ENCODE assay signal across 16 cellular contexts in genomic region chr10:62760401-62760800, GRCh38. TPM values are rescaled to one million over a fixed set of nuclear protein-coding genes. Genes with fewer than 3 reads are reported as not detected.
A peak's percentile ranks its signal among the peaks of the same experiment; 100 is the strongest.
DNase-seq lines count a peak whose midpoint lies in the region; ATAC-seq and TF ChIP-seq lines count a peak whose summit lies in the region.
"Had no signal": no experiment of that assay in that cellular context is flagged by ENCODE, and none has a peak within 500 bp of the region (broad histone marks: within the 10 kb centered on the region; RNA-seq: fewer than 3 reads in every experiment).

No MANE protein-coding gene starts in this region.

- DNase-seq in KG1 (lab: John Stamatoyannopoulos, UW) (peak; percentile 15), lung (ENCODE audit: low spot score) (no peak), globus pallidus (ENCODE audit: low spot score) (no peak)
- DNase-seq in activated CD4-positive, alpha-beta T cell treated with anti-CD3 and anti-CD28 coated beads for 1 hour: no peak
- DNase-seq: DND-41; mammary epithelial cell; SK-N-SH; stimulated activated CD4-positive, alpha-beta T cell treated with anti-CD3 and anti-CD28 coated beads, Interleukin-1b, Interleukin-23, amount 100 ng/mL, for 48 hours; stimulated activated CD8-positive, alpha-beta memory T cell treated with anti-CD3 and anti-CD28 coated beads, Interleukin-4, amount 100 ng/mL, for 48 hours had no signal

- H3K27ac ChIP-seq in lung (ENCODE audit: low read depth in 1 of 2, low read length in 1 of 2) (peak overlapping the region in 1 of 2 donors; percentile 49), skeletal muscle tissue (ENCODE audit: low read depth, low read length) (peak overlapping the region; percentile 79)
- H3K27ac ChIP-seq: cardiac muscle cell had no signal

- no peak for TF ChIP-seq CTCF in lung (IDR thresholded peaks at IDR 0.05; ENCODE audit: control extremely low read depth, extremely low read depth)

- H3K9me3 ChIP-seq in lung (ENCODE audit: control insufficient read depth in 2 of 2, insufficient read depth in 1 of 2, low read length in 1 of 2) (no peaks in the 10 kb centered on the region), skeletal muscle tissue (ENCODE audit: control insufficient read depth in 3 of 3, low read length in 3 of 3) (no peaks in the 10 kb centered on the region)
- H3K9me3 ChIP-seq: SK-N-SH had no signal

- H3K4me3 ChIP-seq in lung (no peak overlapping the region), skeletal muscle tissue (ENCODE audit: low read length in 3 of 3) (no peak overlapping the region)
- H3K4me3 ChIP-seq: cardiac muscle cell had no signal

- peaks cover 6% of the 10 kb centered on the region for H3K36me3 Mint-ChIP-seq in dendritic cell treated with granulocyte-macrophage colony-stimulating factor and Interleukin-4, amounts not matched to agents 40 ng/mL and 50 ng/mL, for 4 days (ENCODE audit: low read depth)
- H3K36me3 Mint-ChIP-seq: activated naive CD4-positive, alpha-beta T cell treated with anti-CD3 and anti-CD28 coated beads, Interleukin-2, amount 50 U/mL, for 24 hours had no signal

- no peaks in the 10 kb centered on the region for H3K9me3 Mint-ChIP-seq in dendritic cell treated with granulocyte-macrophage colony-stimulating factor and Interleukin-4, amounts not matched to agents 40 ng/mL and 50 ng/mL, for 4 days

- H3K27me3 Mint-ChIP-seq in dendritic cell treated with granulocyte-macrophage colony-stimulating factor and Interleukin-4, amounts not matched to agents 40 ng/mL and 50 ng/mL, for 4 days: no peaks in the 10 kb centered on the region
- H3K27me3 Mint-ChIP-seq: activated naive CD4-positive, alpha-beta T cell treated with anti-CD3 and anti-CD28 coated beads, Interleukin-2, amount 50 U/mL, for 24 hours had no signal

- intact Hi-C loops in dendritic cell treated with granulocyte-macrophage colony-stimulating factor and Interleukin-4, amounts not matched to agents 40 ng/mL and 50 ng/mL, for 4 days (cut with micrococcal nuclease): loop anchor here (5.0 kb wide), 1 partner anchor 42 kb away; the partner anchor contains the start of gene ADO

- peaks cover 58% of the 10 kb centered on the region for H3K4me1 Mint-ChIP-seq in dendritic cell treated with granulocyte-macrophage colony-stimulating factor and Interleukin-4, amounts not matched to agents 40 ng/mL and 50 ng/mL, for 4 days (ENCODE audit: low read depth)

- peak overlapping the region; percentile 37 for H3K4me3 Mint-ChIP-seq in dendritic cell treated with granulocyte-macrophage colony-stimulating factor and Interleukin-4, amounts not matched to agents 40 ng/mL and 50 ng/mL, for 4 days

- H3K27me3 ChIP-seq in lung (ENCODE audit: control insufficient read depth, insufficient read depth): no peaks in the 10 kb centered on the region
- no peaks in the 10 kb centered on the region for H3K27me3 ChIP-seq in skeletal muscle tissue (ENCODE audit: control insufficient read depth in 3 of 3, insufficient read depth in 3 of 3, low read length in 3 of 3)
- H3K27me3 ChIP-seq: cardiac muscle cell had no signal

- H3K36me3 ChIP-seq in lung (ENCODE audit: control insufficient read depth in 2 of 2, insufficient read depth in 2 of 2, low read length in 2 of 2) (no peaks in the 10 kb centered on the region), skeletal muscle tissue (ENCODE audit: control insufficient read depth in 3 of 3, insufficient read depth in 3 of 3, low read length in 3 of 3) (no peaks in the 10 kb centered on the region)
- H3K36me3 ChIP-seq: cardiac muscle cell had no signal

- H3K27ac Mint-ChIP-seq in dendritic cell treated with granulocyte-macrophage colony-stimulating factor and Interleukin-4, amounts not matched to agents 40 ng/mL and 50 ng/mL, for 4 days: peak overlapping the region; percentile 80
- H3K27ac Mint-ChIP-seq: activated naive CD4-positive, alpha-beta T cell treated with anti-CD3 and anti-CD28 coated beads, Interleukin-2, amount 50 U/mL, for 24 hours had no signal

- ATAC-seq in lung (ENCODE audit: insufficient read depth, low FRiP score) (peak; percentile 47), SK-N-SH treated with all-trans-retinoic acid at 6 μM for 48 hours (no peak), HG02588 (IDR thresholded peaks at IDR 0.05; ENCODE audit: unreplicated experiment) (no peak)

- H3K4me1 ChIP-seq in lung (ENCODE audit: control insufficient read depth in 2 of 2, insufficient read depth in 2 of 2, low read length in 2 of 2): peaks cover 2 to 5% of the 10 kb centered on the region in 2 donors
- H3K4me1 ChIP-seq in skeletal muscle tissue (ENCODE audit: control insufficient read depth in 3 of 3, insufficient read depth in 3 of 3, low read length in 3 of 3): peaks cover 2 to 8% (median 4%) of the 10 kb centered on the region in 3 donors

- 28 to 53% methylated on average over 14 of the region's 14 CpGs for WGBS in lung, 2 donors

- no peak overlapping the region for H3K9ac ChIP-seq in skeletal muscle tissue (ENCODE audit: low read depth in 1 of 3, low read length in 3 of 3)
- H3K9ac ChIP-seq: SK-N-SH had no signal

TF ChIP-seq in SK-N-SH treated with all-trans-retinoic acid at 6 μM for 48 hours, 23 proteins besides CTCF, POLR2A, EP300 and RAD21:
- TF ChIP-seq ZFP3 (CRISPR knock-in tag; IDR thresholded peaks at IDR 0.05) (no peak), SNAI2 (CRISPR knock-in tag; IDR thresholded peaks at IDR 0.05) (no peak), ESRRG (CRISPR knock-in tag; IDR thresholded peaks at IDR 0.05) (no peak), TCF4 (CRISPR knock-in tag; IDR thresholded peaks at IDR 0.05; ENCODE audit: borderline replicate concordance) (no peak)

RNA-seq across cellular contexts. Expression of gene ADO, which starts 44.1 kb away (rescaled TPM):
- total RNA-seq in lung (10 to 100 TPM; 13.7 to 16.9 TPM), skeletal muscle tissue (16.7 TPM)
- polyA plus RNA-seq in lung: 10 to 100 TPM in 1 of 2 donors, 1 to 10 TPM in 1; 7.4 to 10.2 TPM

RNA-seq across cellular contexts. Expression of gene EGR2, which starts 55.8 kb away (rescaled TPM):
- total RNA-seq in lung (1 to 10 TPM in 1 of 2 donors, under 1 TPM in 1; 0.82 to 7.8 TPM), skeletal muscle tissue (3.7 TPM)
- polyA plus RNA-seq in lung: 10 to 100 TPM in 1 of 2 donors, 1 to 10 TPM in 1; 2.9 to 15.5 TPM
- total RNA-seq: HT1080 had no signal
